Comparison of ENCODE assay signal across 14 cellular contexts in genomic region chr2:231187736-231188505, GRCh38. TPM values are rescaled to one million over a fixed set of nuclear protein-coding genes. Genes with fewer than 3 reads are reported as not detected.
DNase-seq lines count a peak whose midpoint lies in the region; ATAC-seq and TF ChIP-seq lines count a peak whose summit lies in the region.
"Had no signal": no experiment of that assay in that cellular context is flagged by ENCODE, and none has a peak within 500 bp of the region (broad histone marks: within the 10 kb centered on the region; RNA-seq: fewer than 3 reads in every experiment).

No MANE protein-coding gene starts in this region.

- DNase-seq in A172 (ENCODE audit: low spot score) = peak; percentile 74
- DNase-seq in OCI-M1 (lab: John Stamatoyannopoulos, UW) = peak; percentile 34
- peak; percentile 93 for DNase-seq in fibroblast of gingiva (ENCODE audit: low read depth)
- no peak for DNase-seq in islet precursor cell
- no peak for DNase-seq in HEK293T (ENCODE audit: extremely low spot score)
- DNase-seq: activated CD4-positive, CD25-positive, alpha-beta regulatory T cell; AML-193; NCI-H1105; NCI-H69; SIG-M5 had no signal

- peaks cover 8% of the 10 kb centered on the region for H3K27me3 Mint-ChIP-seq in nephron (ENCODE audit: low read depth)

- peak overlapping the region in 2 of 3 experiments; percentile 83 to 100 for H3K27ac Mint-ChIP-seq in nephron

- H3K9me3 Mint-ChIP-seq in nephron = no peaks in the 10 kb centered on the region
- H3K9me3 Mint-ChIP-seq: central memory CD8-positive, alpha-beta T cell had no signal

- CTCF ChIA-PET in HEK293T (lab: Yijun Ruan, JAX) = interaction anchor here (0.7 kb wide), 1 partner anchor 8 kb away, joined by 3 read pairs; no protein-coding TSS in a partner anchor

- POLR2A ChIA-PET in HEK293T (lab: Yijun Ruan, JAX) = interaction anchor here (1.0 kb wide), 1 partner anchor 10 kb away, joined by 3 read pairs; the partner anchor contains the start of gene ARMC9

- no peak for TF ChIP-seq CTCF in nephron (IDR thresholded peaks at IDR 0.05; ENCODE audit: unreplicated experiment in 3 of 3)

- no peaks in the 10 kb centered on the region for H3K36me3 Mint-ChIP-seq in nephron (ENCODE audit: low read depth)

- no peak overlapping the region for H3K4me3 Mint-ChIP-seq in nephron
- H3K4me3 Mint-ChIP-seq: central memory CD8-positive, alpha-beta T cell had no signal

- H3K4me1 Mint-ChIP-seq in nephron = peaks cover 33% of the 10 kb centered on the region
- H3K4me1 Mint-ChIP-seq: central memory CD8-positive, alpha-beta T cell had no signal

- ATAC-seq in HG03460 (IDR thresholded peaks at IDR 0.05; ENCODE audit: unreplicated experiment) (no peak), GM21619 (IDR thresholded peaks at IDR 0.05; ENCODE audit: unreplicated experiment) (no peak)

TF ChIP-seq in HEK293T, 16 proteins besides CTCF, POLR2A, EP300 and RAD21:
- TF ChIP-seq ARNT (IDR thresholded peaks at IDR 0.05) (no peak), PKNOX1 (IDR thresholded peaks at IDR 0.05) (no peak), HDGF (IDR thresholded peaks at IDR 0.05; ENCODE audit: borderline replicate concordance) (no peak)

RNA-seq across cellular contexts. Expression of gene ARMC9, which starts 10.5 kb away (rescaled TPM):
- total RNA-seq in A172 (2014; rRNA removed; shearing (Covaris generic)) = 56.5 and 69.8 TPM in 2 replicates

Comparison
In these comparisons a context has a peak if more than half of its experiments do, and no peak if none do; other contexts are left out.
1. DNase-seq: peak in A172 (single experiment), OCI-M1 (single experiment) and fibroblast of gingiva (single experiment); none in islet precursor cell (single experiment) and HEK293T (single experiment).